15 cellular contexts compared by ENCODE assay signal in genomic region chr6:131317516-131317915, GRCh38.
"Had no signal": no experiment of that assay in that cellular context is flagged by ENCODE, and none has a peak within 500 bp of the region (broad histone marks: within the 10 kb centered on the region; RNA-seq: fewer than 3 reads in every experiment).

No MANE protein-coding gene starts in this region.

- ATAC-seq: gastroesophageal sphincter, left ventricle myocardium superior, psoas muscle, sciatic nerve, upper lobe of right lung had no signal

- H3K4me3 ChIP-seq: gastroesophageal sphincter, psoas muscle, upper lobe of right lung had no signal

- H3K36me3 ChIP-seq: brain microvascular endothelial cell, gastroesophageal sphincter, upper lobe of right lung had no signal

- DNase-seq: activated B cell treated with CpG ODN at 0.5 μM for 24 hours; activated CD4-positive, alpha-beta T cell treated with anti-CD3 and anti-CD28 coated beads, Interleukin-2, amount 50 U/mL, for 1 hour; activated naive CD4-positive, alpha-beta T cell treated with anti-CD3 and anti-CD28 coated beads, Interleukin-2, amount 50 U/mL, for 16 hours; amygdala; brain microvascular endothelial cell; cerebellar nuclear complex; endodermal cell; left ventricle myocardium superior; mesendoderm; occipital lobe; psoas muscle; stimulated activated naive CD4-positive, alpha-beta T cell; upper lobe of right lung had no signal

- H3K27me3 ChIP-seq: brain microvascular endothelial cell, gastroesophageal sphincter, upper lobe of right lung had no signal

- H3K9me3 ChIP-seq: psoas muscle, upper lobe of right lung had no signal

- H3K4me1 ChIP-seq: gastroesophageal sphincter, psoas muscle, upper lobe of right lung had no signal

- H3K27ac ChIP-seq: brain microvascular endothelial cell, gastroesophageal sphincter, psoas muscle, upper lobe of right lung had no signal
